9 cellular contexts compared by ENCODE assay signal in the genomic region with DNA sequence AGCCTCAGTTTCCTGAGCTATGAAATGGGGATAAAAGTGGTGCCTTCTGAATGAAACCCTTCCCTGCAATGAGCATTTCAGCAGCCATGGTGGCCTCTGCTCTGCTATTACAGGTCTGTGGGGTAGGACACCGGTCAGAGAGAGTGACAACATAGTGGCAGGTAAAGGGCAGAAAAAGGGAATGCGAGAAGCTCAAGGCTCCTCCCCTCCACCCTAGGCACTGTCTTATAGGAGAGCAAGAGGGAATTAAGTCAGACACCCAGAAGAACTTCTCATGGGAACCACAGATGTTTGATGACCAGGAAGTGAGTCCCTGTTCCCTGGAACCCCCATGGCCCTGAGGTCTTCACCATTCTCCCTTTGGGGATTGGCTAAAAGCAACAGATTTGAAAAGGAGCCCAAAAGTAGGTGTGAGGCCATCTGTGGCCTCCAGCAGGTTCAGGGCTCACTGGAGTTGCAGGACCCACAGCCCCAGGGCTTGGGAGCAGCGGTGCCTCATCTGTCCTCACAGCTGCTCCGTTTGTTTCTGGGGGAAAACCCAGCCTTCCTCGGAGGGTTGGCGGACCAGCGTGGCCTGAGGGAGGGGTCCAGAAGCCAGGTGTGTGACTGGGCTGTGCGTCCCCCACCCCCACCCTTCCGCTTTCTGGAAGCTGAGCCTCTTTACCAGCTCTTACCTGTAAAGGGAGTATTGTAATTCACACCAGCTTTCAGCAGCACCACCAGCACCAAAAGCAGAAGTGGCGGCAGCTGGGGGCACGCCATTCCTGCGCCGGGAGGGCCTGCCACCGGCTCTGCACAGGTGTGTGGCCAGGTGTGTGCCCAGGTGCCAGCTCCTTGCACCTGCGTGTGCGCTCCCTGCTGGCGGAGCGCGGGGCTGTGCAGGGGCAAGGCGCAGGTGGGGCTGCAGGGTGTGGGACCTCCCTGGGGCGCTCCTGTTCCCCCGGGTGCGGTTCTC. TPM values are rescaled to one million over a fixed set of nuclear protein-coding genes. Genes with fewer than 3 reads are reported as not detected.
DNase-seq lines count a peak whose midpoint lies in the region; ATAC-seq, FAIRE-seq and TF ChIP-seq lines count a peak whose summit lies in the region.
"Had no signal": no experiment of that assay in that cellular context is flagged by ENCODE, and none has a peak within 500 bp of the region (broad histone marks: within the 10 kb centered on the region; RNA-seq: fewer than 3 reads in every experiment).

No MANE protein-coding gene starts in this region.

- no peaks in the 10 kb centered on the region for H4K20me1 ChIP-seq in GM23248 (ENCODE audit: insufficient read depth)

- no peaks in the 10 kb centered on the region for H3K9me2 ChIP-seq in GM23248 (ENCODE audit: insufficient read depth)

- no peaks in the 10 kb centered on the region for H3F3A ChIP-seq in GM23248 (ENCODE audit: insufficient read depth)

- POLR2A ChIA-PET in BJ (lab: Charles Lee) = interaction anchor here (0.6 to 0.7 kb wide), 2 partner anchors 27 to 93 kb away, joined by 3 read pairs; no protein-coding TSS in a partner anchor

- 0 out of 2 replicates have a peak, but pooled peaks have one; percentile 5 for TF ChIP-seq CTCF in BJ (IDR thresholded peaks at IDR 0.05; ENCODE audit: insufficient read depth, low read depth, low read length)
- TF ChIP-seq CTCF in BE2C (IDR thresholded peaks at IDR 0.05; ENCODE audit: low read depth, low read length) = no peak

- H3K79me2 ChIP-seq in GM23248 (ENCODE audit: insufficient read depth) = no peaks in the 10 kb centered on the region

- H3K4me1 ChIP-seq in GM23248 (ENCODE audit: insufficient read depth) = peaks cover 11% of the 10 kb centered on the region; the same call in 1 of the 2 replicates
- peaks cover 12% of the 10 kb centered on the region for H3K4me1 ChIP-seq in NT2/D1 (ENCODE audit: insufficient read depth, insufficient read length)
- H3K4me1 ChIP-seq in iPS-18a (ENCODE audit: control insufficient read depth, low read depth, low read length) = peaks cover 5% of the 10 kb centered on the region
- H3K4me1 ChIP-seq in BE2C = no peaks in the 10 kb centered on the region

- ATAC-seq in HG03139 (IDR thresholded peaks at IDR 0.05; ENCODE audit: unreplicated experiment) = no peak

- in situ Hi-C loops in GM23248 (cut with MboI) = no loop called here

- no peak overlapping the region for H2AFZ ChIP-seq in GM23248

- H3K27me3 ChIP-seq in BJ (ENCODE audit: control insufficient read depth, insufficient read depth, low read length) = peaks cover 5% of the 10 kb centered on the region
- H3K27me3 ChIP-seq in GM23248 (replicated peaks; ENCODE audit: insufficient read depth) = no peaks in the 10 kb centered on the region
- H3K27me3 ChIP-seq in NT2/D1 (ENCODE audit: insufficient read depth, insufficient read length) = peaks cover 55% of the 10 kb centered on the region
- H3K27me3 ChIP-seq in iPS-18a (ENCODE audit: control insufficient read depth, insufficient read depth, low read length) = peaks cover 20% of the 10 kb centered on the region
- H3K27me3 ChIP-seq in BE2C = peaks cover 21% of the 10 kb centered on the region

- DNase-seq in BJ (ENCODE audit: low read depth) = no peak
- peak; percentile 26 for DNase-seq in GM23248
- DNase-seq in NT2/D1 (ENCODE audit: low read depth, low spot score) = no peak
- DNase-seq in effector CD8-positive, alpha-beta T cell (lab: John Stamatoyannopoulos, UW) = no peak
- no peak for DNase-seq in frontal cortex (ENCODE audit: low spot score in 2 of 2)
- DNase-seq in BE2C = no peak

- no peaks in the 10 kb centered on the region for H3K9me3 ChIP-seq in GM23248 (ENCODE audit: low read depth)
- H3K9me3 ChIP-seq in NT2/D1 (ENCODE audit: insufficient read depth, low read length) = peaks cover 5% of the 10 kb centered on the region; the same call in 1 of the 2 replicates
- no peaks in the 10 kb centered on the region for H3K9me3 ChIP-seq in iPS-18a (ENCODE audit: control insufficient read depth, low read depth, low read length)
- H3K9me3 ChIP-seq in BE2C = no peaks in the 10 kb centered on the region

- FAIRE-seq in frontal cortex (lab: Jason Lieb, UNC) = no peak

- H3K36me3 ChIP-seq in BJ (ENCODE audit: control insufficient read depth, insufficient read depth, low read length) (no peaks in the 10 kb centered on the region), GM23248 (ENCODE audit: low read depth) (no peaks in the 10 kb centered on the region), NT2/D1 (ENCODE audit: insufficient read depth, insufficient read length, low read length) (no peaks in the 10 kb centered on the region), iPS-18a (ENCODE audit: control insufficient read depth, low read depth, low read length) (no peaks in the 10 kb centered on the region), BE2C (no peaks in the 10 kb centered on the region)

- no peak overlapping the region for H3K4me2 ChIP-seq in GM23248 (ENCODE audit: unreplicated experiment)

- WGBS in GM23248 (ENCODE audit: low coverage in 1 of 2, low lambda C conversion rate in 2 of 2, missing lambda C conversion rate in 2 of 2), 2 experiments = 19 to 28% methylated on average over 23 of the region's 23 CpGs

- H3K9ac ChIP-seq in GM23248 (no peak overlapping the region), NT2/D1 (ENCODE audit: insufficient read length, low read depth) (peak overlapping the region; percentile 46), iPS-18a (ENCODE audit: low read length) (no peak overlapping the region)

- CTCF ChIA-PET in BJ (lab: Yijun Ruan, JAX) = interaction anchor here (0.6 to 6.6 kb wide), 9 partner anchors 24 to 162 kb away, joined by 3 to 109 read pairs (median 4); partner anchors contain the start of genes MPV17L2 and RAB3A

- H3K4me3 ChIP-seq in BJ (ENCODE audit: low read depth, low read length) = no peak overlapping the region
- H3K4me3 ChIP-seq in GM23248 = no peak overlapping the region
- no peak overlapping the region for H3K4me3 ChIP-seq in NT2/D1 (ENCODE audit: insufficient read length, low read depth)
- peak overlapping the region; percentile 17 for H3K4me3 ChIP-seq in iPS-18a (ENCODE audit: low read length)
- no peak overlapping the region for H3K4me3 ChIP-seq in BE2C (ENCODE audit: low read depth, low read length)

- H3K27ac ChIP-seq in GM23248 (no peak overlapping the region), iPS-18a (ENCODE audit: low read length) (no peak overlapping the region)
- H3K27ac ChIP-seq: C4-2B had no signal

RNA-seq across cellular contexts. Expression of gene IQCN, which starts 19.4 kb away (rescaled TPM):
- 0.82 and 1.5 TPM in 2 replicates for polyA plus RNA-seq in BJ (2011; rRNA removed)
- polyA minus RNA-seq in BJ (2011; rRNA and poly(A)+ RNA removed) = 1.5 and 2.4 TPM in 2 replicates
- total RNA-seq in GM23248 (2014; rRNA removed; shearing (Covaris generic)) = 0.11 and 0.25 TPM in 2 replicates
- 0.16 and 0.33 TPM in 2 replicates for polyA plus RNA-seq in GM23248 (2016; fragmentation: Nextera tagmentation; extraction: Ambion mirVana)
- total RNA-seq in frontal cortex = 0.41 TPM
- 2.2 TPM for polyA plus RNA-seq in BE2C (2012; ENCODE audit: insufficient read depth, insufficient read length, low read depth)

RNA-seq across cellular contexts. Expression of gene JUND, which starts 26.6 kb away (rescaled TPM):
- polyA plus RNA-seq in BJ (2011; rRNA removed) (92.0 and 124 TPM in 2 replicates), GM23248 (2016; fragmentation: Nextera tagmentation; extraction: Ambion mirVana) (15.3 and 17.9 TPM in 2 replicates)
- 29.6 and 35.4 TPM in 2 replicates for polyA minus RNA-seq in BJ (2011; rRNA and poly(A)+ RNA removed)
- total RNA-seq in GM23248 (2014; rRNA removed; shearing (Covaris generic)) = 123 and 172 TPM in 2 replicates
- 35.5 TPM for total RNA-seq in frontal cortex
- polyA plus RNA-seq in BE2C (2012; ENCODE audit: insufficient read depth, insufficient read length, low read depth) = 386 TPM

RNA-seq across cellular contexts. Expression of gene PDE4C, which starts 28.6 kb away (rescaled TPM):
- polyA plus RNA-seq in BJ (2011; rRNA removed) = 0.06 and 0.12 TPM in 2 replicates
- polyA minus RNA-seq in BJ (2011; rRNA and poly(A)+ RNA removed) = not detected in 2 replicates
- total RNA-seq in GM23248 (2014; rRNA removed; shearing (Covaris generic)) = under 0.01 and 0.22 TPM in 2 replicates
- 0.40 and 1.0 TPM in 2 replicates for polyA plus RNA-seq in GM23248 (2016; fragmentation: Nextera tagmentation; extraction: Ambion mirVana)
- 1.2 TPM for total RNA-seq in frontal cortex
- polyA plus RNA-seq in BE2C (2012; ENCODE audit: insufficient read depth, insufficient read length, low read depth) = 7.3 TPM

RNA-seq across cellular contexts. Expression of gene RAB3A, which starts 51.0 kb away (rescaled TPM):
- polyA plus RNA-seq in BJ (2011; rRNA removed) (1.4 and 2.0 TPM in 2 replicates), GM23248 (2016; fragmentation: Nextera tagmentation; extraction: Ambion mirVana) (1.9 and 2.0 TPM in 2 replicates)
- 4.4 and 7.0 TPM in 2 replicates for polyA minus RNA-seq in BJ (2011; rRNA and poly(A)+ RNA removed)
- 1.4 and 1.8 TPM in 2 replicates for total RNA-seq in GM23248 (2014; rRNA removed; shearing (Covaris generic))
- 42.0 TPM for total RNA-seq in frontal cortex
- polyA plus RNA-seq in BE2C (2012; ENCODE audit: insufficient read depth, insufficient read length, low read depth) = 137 TPM
